In genomic region chr4:41887821-41888699, GRCh38 we compare ENCODE assay signal across 8 cellular contexts. TPM values are rescaled to one million over a fixed set of nuclear protein-coding genes. Genes with fewer than 3 reads are reported as not detected.
A peak's percentile ranks its signal among the peaks of the same experiment; 100 is the strongest.
DNase-seq lines count a peak whose midpoint lies in the region; FAIRE-seq and TF ChIP-seq lines count a peak whose summit lies in the region.

No MANE protein-coding gene starts in this region.

- H3K9me3 ChIP-seq in BE2C (no peaks in the 10 kb centered on the region), OCI-LY7 (ENCODE audit: low read length) (no peaks in the 10 kb centered on the region)

- H2AFZ ChIP-seq in OCI-LY7 (ENCODE audit: low read length): no peak overlapping the region

- in situ Hi-C loops in brain microvascular endothelial cell (cut with HindIII; ENCODE audit: low pct_ligation_motif_present, low sequenced_read_pairs): no loop called here

- TF ChIP-seq CTCF in BE2C (IDR thresholded peaks at IDR 0.05; ENCODE audit: low read depth, low read length) (peak; percentile 91), OCI-LY7 (conservative IDR thresholded peaks at IDR 0.05; ENCODE audit: low read length) (peak; percentile 99), brain microvascular endothelial cell (IDR thresholded peaks at IDR 0.05; ENCODE audit: low read depth, low read length, missing control alignments) (peak; percentile 85)

- peaks cover 41% of the 10 kb centered on the region for H3K4me1 ChIP-seq in BE2C
- no peaks in the 10 kb centered on the region for H3K4me1 ChIP-seq in OCI-LY7 (ENCODE audit: insufficient read depth, low read length, poor library complexity, severe bottlenecking)

- no peak overlapping the region for H3K4me3 ChIP-seq in BE2C (ENCODE audit: low read depth, low read length)
- H3K4me3 ChIP-seq in OCI-LY7 (ENCODE audit: low read depth, low read length, poor library complexity, severe bottlenecking): no peak overlapping the region
- H3K4me3 ChIP-seq in brain microvascular endothelial cell (ENCODE audit: low read depth, low read length): no peak overlapping the region

- FAIRE-seq in GM12891 (lab: Jason Lieb, UNC): peak; percentile 16

- H3K36me3 ChIP-seq in BE2C (no peaks in the 10 kb centered on the region), OCI-LY7 (ENCODE audit: insufficient read depth, low read length) (no peaks in the 10 kb centered on the region), brain microvascular endothelial cell (replicated peaks) (no peaks in the 10 kb centered on the region)

- DNase-seq in BE2C: peak; percentile 54
- no peak for DNase-seq in GM12891 (ENCODE audit: insufficient read length, low spot score)
- DNase-seq in OCI-LY7 (ENCODE audit: low spot score): peak; percentile 55
- peak; percentile 63 for DNase-seq in brain microvascular endothelial cell
- DNase-seq in lung microvascular endothelial cell (ENCODE audit: low read depth in 2 of 2): peak; percentile 63 to 77
- DNase-seq in cortex of kidney (lab: John Stamatoyannopoulos, UW): no peak
- DNase-seq in KG1 (lab: John Stamatoyannopoulos, UW): no peak
- DNase-seq in GM19240 (ENCODE audit: insufficient read length, low spot score): no peak

- H3K79me2 ChIP-seq in OCI-LY7 (ENCODE audit: insufficient read depth, low read depth, low read length): no peaks in the 10 kb centered on the region

- no peak overlapping the region for H3K4me2 ChIP-seq in OCI-LY7 (ENCODE audit: low read length)

- H4K20me1 ChIP-seq in OCI-LY7 (ENCODE audit: insufficient read depth, low read length): no peaks in the 10 kb centered on the region

- intact Hi-C loops in OCI-LY7 (cut with micrococcal nuclease; ENCODE audit: unreplicated experiment): loop anchor here (1.0 kb wide), 1 partner anchor 195 kb away; no protein-coding TSS in a partner anchor

- CTCF ChIA-PET in OCI-LY7 (lab: Charles Lee; ENCODE audit: unreplicated experiment): no interaction called here

- H3K27me3 ChIP-seq in BE2C (no peaks in the 10 kb centered on the region), brain microvascular endothelial cell (replicated peaks) (peaks cover 28% of the 10 kb centered on the region)

- TF ChIP-seq POLR2A in GM12891 (IDR thresholded peaks at IDR 0.05; ENCODE audit: low read depth, low read length): no peak

- no peaks in the 10 kb centered on the region for H3K9me2 ChIP-seq in OCI-LY7 (ENCODE audit: insufficient read depth, low read length)

- POLR2A ChIA-PET in OCI-LY7 (lab: Charles Lee): interaction anchor here (0.7 kb wide), 1 partner anchor 172 kb away, joined by 3 read pairs; no protein-coding TSS in a partner anchor

- BruUV-seq in OCI-LY7 (replicated peaks; lab: Mats Ljungman, UMichigan): no TSS peak

- no peak overlapping the region for H3K27ac ChIP-seq in OCI-LY7 (ENCODE audit: low read depth, low read length, poor library complexity, severe bottlenecking)
- no peak overlapping the region for H3K27ac ChIP-seq in brain microvascular endothelial cell

TF ChIP-seq in GM12891, 5 proteins besides CTCF, POLR2A, EP300 and RAD21:
- TF ChIP-seq POLR2AphosphoS5 (IDR thresholded peaks at IDR 0.05; ENCODE audit: low read depth, low read length): no peak
- TF ChIP-seq POU2F2 (IDR thresholded peaks at IDR 0.05; ENCODE audit: low read depth, low read length): no peak
- no peak for TF ChIP-seq TAF1 (IDR thresholded peaks at IDR 0.05; ENCODE audit: low read depth, low read length)
- no peak for TF ChIP-seq PAX5 (IDR thresholded peaks at IDR 0.05; ENCODE audit: insufficient read depth, low read length, severe bottlenecking)
- TF ChIP-seq SPI1 (IDR thresholded peaks at IDR 0.05; ENCODE audit: low read depth, low read length): no peak

RNA-seq across cellular contexts. Expression of gene TMEM33, which starts 47.2 kb away (rescaled TPM):
- 59.0 TPM for polyA plus RNA-seq in BE2C (2012; ENCODE audit: insufficient read depth, insufficient read length, low read depth)
- 6.9 TPM for polyA plus RNA-seq in GM12891 (2012; ENCODE audit: low read depth, missing spikeins)
- 21.0 and 25.7 TPM in 2 replicates for total RNA-seq in OCI-LY7 (2014; rRNA removed; shearing (Covaris generic))
- total RNA-seq in OCI-LY7 (2022) (43.0 and 46.6 TPM in 2 replicates), lung microvascular endothelial cell (27.9 and 38.9 TPM in 2 replicates)

Comparison
In these comparisons a context has a peak if more than half of its experiments do, and no peak if none do; other contexts are left out.
1. DNase-seq: peak in BE2C (single experiment), OCI-LY7 (single experiment), brain microvascular endothelial cell (single experiment) and lung microvascular endothelial cell (2 of 2); none in GM12891 (single experiment), cortex of kidney (single experiment), KG1 (single experiment) and GM19240 (single experiment).
2. Peak in every context shown above with its lines, with median percentiles within 50 percentile points of each other: CTCF ChIP-seq.